Comparison of ENCODE assay signal across 19 cellular contexts in the genomic region with DNA sequence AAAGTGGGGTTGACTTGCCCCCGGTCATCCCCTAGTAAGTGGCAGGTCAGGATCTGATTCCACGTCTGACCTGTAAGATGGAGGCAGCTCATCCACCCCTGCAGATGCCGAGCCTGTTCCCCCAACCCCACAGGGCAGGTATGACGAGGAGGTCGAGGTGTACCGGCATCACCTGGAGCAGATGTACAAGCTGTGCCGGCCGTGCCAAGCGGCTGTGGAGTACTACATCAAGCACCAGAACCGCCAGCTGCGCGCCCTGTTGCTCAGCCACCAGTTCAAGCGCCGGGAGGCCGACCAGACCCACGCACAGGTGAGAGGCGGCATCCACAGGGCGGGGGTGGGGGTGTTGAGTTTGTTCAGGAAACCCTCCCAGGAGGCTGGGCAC. TPM values are rescaled to one million over a fixed set of nuclear protein-coding genes. Genes with fewer than 3 reads are reported as not detected.
DNase-seq lines count a peak whose midpoint lies in the region; ATAC-seq and TF ChIP-seq lines count a peak whose summit lies in the region.
"Had no signal": no experiment of that assay in that cellular context is flagged by ENCODE, and none has a peak within 500 bp of the region (broad histone marks: within the 10 kb centered on the region; RNA-seq: fewer than 3 reads in every experiment).

No MANE protein-coding gene starts in this region.

- H3K27me3 ChIP-seq in IMR-90 (ENCODE audit: control insufficient read depth, insufficient read depth, low read length) (no peaks in the 10 kb centered on the region), neuronal stem cell (ENCODE audit: control insufficient read depth in 3 of 3, insufficient read depth in 3 of 3, low read depth in 1 of 3, low read length in 3 of 3) (no peaks in the 10 kb centered on the region)

- TF ChIP-seq CTCF in natural killer cell (IDR thresholded peaks at IDR 0.05): no peak
- TF ChIP-seq CTCF in IMR-90 (conservative IDR thresholded peaks at IDR 0.05; ENCODE audit: low read depth, low read length): no peak
- no peak for TF ChIP-seq CTCF in GM20000 (IDR thresholded peaks at IDR 0.05; ENCODE audit: extremely low read depth, missing control alignments)

- no peak overlapping the region for H3K4me3 ChIP-seq in IMR-90 (ENCODE audit: insufficient read depth, low read depth, low read length)
- H3K4me3 ChIP-seq in neuronal stem cell (ENCODE audit: low read length in 2 of 2): no peak overlapping the region

- H2AK5ac ChIP-seq in IMR-90 (ENCODE audit: low read depth, low read length) (no peak overlapping the region), neuronal stem cell (ENCODE audit: low read depth, low read length) (no peak overlapping the region)

- H3K4ac ChIP-seq in IMR-90 (ENCODE audit: low read depth, low read length) (no peak overlapping the region), neuronal stem cell (ENCODE audit: low read length) (no peak overlapping the region)

- no peak overlapping the region for H3K56ac ChIP-seq in IMR-90 (ENCODE audit: extremely low read depth, insufficient read depth, low read length)

- H2BK120ac ChIP-seq in IMR-90 (ENCODE audit: low read depth, low read length) (no peak overlapping the region), neuronal stem cell (ENCODE audit: low read depth, low read length) (no peak overlapping the region)

- no peaks in the 10 kb centered on the region for H3K9me3 ChIP-seq in IMR-90 (ENCODE audit: control insufficient read depth, insufficient read depth, low read length)
- H3K9me3 ChIP-seq in neuronal stem cell (replicated peaks in 1 of 2; ENCODE audit: control insufficient read depth in 2 of 2, insufficient read depth in 1 of 2, low read depth in 1 of 2, low read length in 2 of 2): no peaks in the 10 kb centered on the region
- H3K9me3 ChIP-seq: Caco-2 had no signal

- H3K27ac ChIP-seq in IMR-90 (ENCODE audit: insufficient read depth, low read length): no peak overlapping the region
- H3K27ac ChIP-seq in neuronal stem cell (replicated peaks; ENCODE audit: low read length): no peak overlapping the region
- H3K27ac ChIP-seq: C4-2B, HL-60 had no signal

- H3K4me3 Mint-ChIP-seq in natural killer cell treated with Interleukin-12 subunit alpha and Interleukin-12 subunit beta and Interleukin-15 and Interleukin-18, amount 100 ng/mL, for 72 hours: no peak overlapping the region
- H3K4me3 Mint-ChIP-seq in natural killer cell: no peak overlapping the region
- H3K4me3 Mint-ChIP-seq: CD4-positive, alpha-beta T cell; H9; IgD-negative memory B cell had no signal

- no peaks in the 10 kb centered on the region for H3K27me3 Mint-ChIP-seq in natural killer cell treated with Interleukin-12 subunit alpha and Interleukin-12 subunit beta and Interleukin-15 and Interleukin-18, amount 100 ng/mL, for 72 hours
- H3K27me3 Mint-ChIP-seq in natural killer cell (ENCODE audit: low read depth in 2 of 2): no peaks in the 10 kb centered on the region
- H3K27me3 Mint-ChIP-seq: CD4-positive, alpha-beta T cell; IgD-negative memory B cell had no signal

- POLR2A ChIA-PET in IMR-90 (lab: Charles Lee; ENCODE audit: unreplicated experiment): no interaction called here

- BruUV-seq in IMR-90 (replicated peaks; lab: Mats Ljungman, UMichigan): no TSS peak

- DNase-seq in natural killer cell treated with Interleukin-12 subunit alpha and Interleukin-12 subunit beta and Interleukin-15 and Interleukin-18, amount 100 ng/mL, for 72 hours (ENCODE audit: low spot score): peak; percentile 56
- DNase-seq in natural killer cell (no peak), IMR-90 (no peak), neuronal stem cell (ENCODE audit: low spot score) (no peak), GM20000 (ENCODE audit: low spot score) (no peak)
- no peak for DNase-seq in activated CD4-positive, alpha-beta T cell treated with anti-CD3 and anti-CD28 coated beads, Interleukin-2, amount 50 U/mL, for 1 hour
- DNase-seq: AML-193; Caco-2; CD4-positive, alpha-beta T cell; DMS153; DMS79; GDM1; GOT3; H9; KG1 had no signal

- CTCF ChIA-PET in IMR-90 (lab: Yijun Ruan, JAX): no interaction called here

- H4K91ac ChIP-seq in IMR-90 (ENCODE audit: insufficient read depth, low read depth, low read length): no peak overlapping the region
- H4K91ac ChIP-seq in neuronal stem cell (ENCODE audit: low read depth, low read length, poor library complexity): no peak overlapping the region

- no peaks in the 10 kb centered on the region for H3K9me3 Mint-ChIP-seq in natural killer cell treated with Interleukin-12 subunit alpha and Interleukin-12 subunit beta and Interleukin-15 and Interleukin-18, amount 100 ng/mL, for 72 hours
- H3K9me3 Mint-ChIP-seq in natural killer cell: no peaks in the 10 kb centered on the region
- H3K9me3 Mint-ChIP-seq: CD4-positive, alpha-beta T cell; H9; IgD-negative memory B cell had no signal

- H4K5ac ChIP-seq in IMR-90 (ENCODE audit: low read depth, low read length): no peak overlapping the region

- H2BK5ac ChIP-seq in IMR-90 (ENCODE audit: low read depth, low read length, poor library complexity, severe bottlenecking): no peak overlapping the region
- H2BK5ac ChIP-seq in neuronal stem cell (ENCODE audit: low read length): no peak overlapping the region

- no peak overlapping the region for H2BK20ac ChIP-seq in IMR-90 (ENCODE audit: low read depth, low read length)

- H2BK15ac ChIP-seq in IMR-90 (ENCODE audit: low read depth, low read length) (no peak overlapping the region), neuronal stem cell (ENCODE audit: low read length) (no peak overlapping the region)

- no peak overlapping the region for H2BK12ac ChIP-seq in neuronal stem cell (ENCODE audit: low read length)

- no peak overlapping the region for H3K27ac Mint-ChIP-seq in natural killer cell treated with Interleukin-12 subunit alpha and Interleukin-12 subunit beta and Interleukin-15 and Interleukin-18, amount 100 ng/mL, for 72 hours
- H3K27ac Mint-ChIP-seq in natural killer cell: no peak overlapping the region
- H3K27ac Mint-ChIP-seq: CD4-positive, alpha-beta T cell; IgD-negative memory B cell had no signal

- H3K14ac ChIP-seq in IMR-90 (replicated peaks; ENCODE audit: low read depth, low read length) (no peak overlapping the region), neuronal stem cell (ENCODE audit: low read length) (no peak overlapping the region)

- intact Hi-C loops in natural killer cell (cut with micrococcal nuclease): no loop called here
- intact Hi-C loops in IMR-90 (cut with micrococcal nuclease): no loop called here

- H4K8ac ChIP-seq in IMR-90 (ENCODE audit: low read depth in 2 of 2, low read length in 2 of 2): no peak overlapping the region
- no peak overlapping the region for H4K8ac ChIP-seq in neuronal stem cell (ENCODE audit: low read depth, low read length)

- in situ Hi-C loops in IMR-90 (cut with MboI; ENCODE audit: low sequenced_read_pairs): no loop called here

- H3K4me1 ChIP-seq in IMR-90 (ENCODE audit: control insufficient read depth, insufficient read depth, low read length) (peaks cover 6% of the 10 kb centered on the region), neuronal stem cell (ENCODE audit: control insufficient read depth in 2 of 2, insufficient read depth in 1 of 2, low read depth in 1 of 2, low read length in 2 of 2) (peaks cover 12 to 17% of the 10 kb centered on the region in 2 donors)
- H3K4me1 ChIP-seq: Caco-2 had no signal

- H4K20me1 ChIP-seq in IMR-90 (ENCODE audit: insufficient read depth, low read length): peaks cover 27% of the 10 kb centered on the region

- H3K4me1 Mint-ChIP-seq in natural killer cell treated with Interleukin-12 subunit alpha and Interleukin-12 subunit beta and Interleukin-15 and Interleukin-18, amount 100 ng/mL, for 72 hours (ENCODE audit: low read depth in 2 of 2): peaks cover 0 to 3% of the 10 kb centered on the region in 2 donors
- H3K4me1 Mint-ChIP-seq in natural killer cell: peaks cover 0 to 4% of the 10 kb centered on the region in 2 donors

- H3K23ac ChIP-seq in IMR-90 (ENCODE audit: low read depth, low read length) (no peak overlapping the region), neuronal stem cell (ENCODE audit: low read depth, low read length, poor library complexity) (peak overlapping the region; percentile 10)

- TF ChIP-seq POLR2A in IMR-90 (IDR thresholded peaks at IDR 0.05; ENCODE audit: low read depth, low read length): no peak

- no peak for TF ChIP-seq RAD21 in IMR-90 (IDR thresholded peaks at IDR 0.05; ENCODE audit: low read length)

- dilution Hi-C loops in IMR-90 (cut with HindIII; ENCODE audit: low sequenced_read_pairs, unreplicated experiment): no loop called here

- peaks cover 4% of the 10 kb centered on the region; the same call in 1 of the 2 replicates for H3K9me1 ChIP-seq in IMR-90 (ENCODE audit: insufficient read depth, low read length)

- H3K18ac ChIP-seq in IMR-90 (ENCODE audit: low read depth, low read length) (no peak overlapping the region), neuronal stem cell (ENCODE audit: low read length) (no peak overlapping the region)

- 95% methylated on average over 16 of the region's 18 CpGs; no CpG with 5 or more reads in 1 of the 2 experiments for WGBS in IMR-90 (ENCODE audit: extremely low coverage in 2 of 2, insufficient read length in 1 of 2), 2 experiments
- WGBS in neuronal stem cell (ENCODE audit: extremely low coverage in 2 of 2, insufficient read length in 2 of 2, insufficient replicate concordance in 1 of 2), 2 donors: no CpG with 5 or more reads among the region's 18 CpGs

- H3K9ac ChIP-seq in IMR-90 (ENCODE audit: low read depth, low read length) (no peak overlapping the region), neuronal stem cell (ENCODE audit: low read depth, low read length, poor library complexity) (no peak overlapping the region)

- ATAC-seq in natural killer cell treated with Interleukin-12 subunit alpha and Interleukin-12 subunit beta and Interleukin-15 and Interleukin-18, amount 100 ng/mL, for 72 hours: no peak
- no peak for ATAC-seq in natural killer cell
- ATAC-seq in IMR-90 (ENCODE audit: low read depth): no peak
- ATAC-seq in HG03520 (IDR thresholded peaks at IDR 0.05; ENCODE audit: unreplicated experiment): no peak

- H2AFZ ChIP-seq in IMR-90 (replicated peaks; ENCODE audit: low read length, poor library complexity) (peak overlapping the region; percentile 23), neuronal stem cell (ENCODE audit: low read length) (no peak overlapping the region)

- no peak overlapping the region for H2AK9ac ChIP-seq in IMR-90 (replicated peaks; ENCODE audit: low read depth, low read length, poor library complexity)

- peaks cover 8 to 37% of the 10 kb centered on the region in 2 experiments for H3K79me1 ChIP-seq in IMR-90 (ENCODE audit: low read depth in 1 of 2, low read length in 2 of 2)
- peaks cover 35% of the 10 kb centered on the region for H3K79me1 ChIP-seq in neuronal stem cell (ENCODE audit: low read depth, low read length)

- no peak overlapping the region for H3K4me2 ChIP-seq in IMR-90 (ENCODE audit: low read depth, low read length)
- H3K4me2 ChIP-seq in neuronal stem cell (ENCODE audit: insufficient read depth, low read length, poor library complexity, severe bottlenecking): no peak overlapping the region

- peaks cover 24% of the 10 kb centered on the region; the same call in 1 of the 2 replicates for H3K36me3 ChIP-seq in IMR-90 (ENCODE audit: control insufficient read depth, insufficient read depth, low read length)
- peaks cover 42 to 64% of the 10 kb centered on the region in 2 donors for H3K36me3 ChIP-seq in neuronal stem cell (replicated peaks in 1 of 2; ENCODE audit: control insufficient read depth in 2 of 2, insufficient read depth in 2 of 2, low read length in 2 of 2)

- H3K36me3 Mint-ChIP-seq in natural killer cell treated with Interleukin-12 subunit alpha and Interleukin-12 subunit beta and Interleukin-15 and Interleukin-18, amount 100 ng/mL, for 72 hours: no peaks in the 10 kb centered on the region
- no peaks in the 10 kb centered on the region for H3K36me3 Mint-ChIP-seq in natural killer cell
- H3K36me3 Mint-ChIP-seq: IgD-negative memory B cell had no signal

RNA-seq across cellular contexts. Expression of a gene that starts 9.6 kb away (rescaled TPM):
- 10 to 100 TPM; 16.5 to 51.0 TPM for total RNA-seq in natural killer cell treated with Interleukin-12 subunit alpha and Interleukin-12 subunit beta and Interleukin-15 and Interleukin-18, amount 100 ng/mL, for 72 hours
- total RNA-seq in natural killer cell (10 to 100 TPM in 1 of 3 donors, 1 to 10 TPM in 2; 7.3 to 10.2 (median 8.8) TPM), IMR-90 (2012; rRNA removed) (1.3 and 1.9 TPM in 2 replicates)
- polyA plus RNA-seq in IMR-90 (2012; rRNA removed): 8.7 and 9.4 TPM in 2 replicates
- 5.6 and 9.3 TPM in 2 replicates for polyA plus RNA-seq in IMR-90 (2012; cell fraction: cytosol; rRNA removed)
- polyA plus RNA-seq in IMR-90 (2012; cell fraction: nucleus; rRNA removed; ENCODE audit: low replicate concordance): 11.7 and 31.4 TPM in 2 replicates
- 14.4 TPM for polyA plus RNA-seq in neuronal stem cell (2013, experiment 1 of 2)
- polyA plus RNA-seq in neuronal stem cell (2013, experiment 2 of 2): 13.9 TPM

RNA-seq across cellular contexts. Expression of a gene that starts 53.2 kb away (rescaled TPM):
- total RNA-seq in natural killer cell treated with Interleukin-12 subunit alpha and Interleukin-12 subunit beta and Interleukin-15 and Interleukin-18, amount 100 ng/mL, for 72 hours: 100 to 1,000 TPM; 273 to 444 TPM
- total RNA-seq in natural killer cell: 100 to 1,000 TPM; 171 to 240 (median 198) TPM
- 5.0 and 5.6 TPM in 2 replicates for total RNA-seq in IMR-90 (2012; rRNA removed)
- polyA plus RNA-seq in IMR-90 (2012; rRNA removed): 12.1 and 13.6 TPM in 2 replicates
- polyA plus RNA-seq in IMR-90 (2012; cell fraction: cytosol; rRNA removed): 9.1 and 12.9 TPM in 2 replicates
- 34.1 and 56.0 TPM in 2 replicates for polyA plus RNA-seq in IMR-90 (2012; cell fraction: nucleus; rRNA removed; ENCODE audit: low replicate concordance)
- 5.9 TPM for polyA plus RNA-seq in neuronal stem cell (2013, experiment 1 of 2)
- polyA plus RNA-seq in neuronal stem cell (2013, experiment 2 of 2): 6.2 TPM

RNA-seq across cellular contexts. Expression of a gene that starts 59.0 kb away (rescaled TPM):
- 10 to 100 TPM in 1 of 2 donors, 1 to 10 TPM in 1; 7.1 to 13.6 TPM for total RNA-seq in natural killer cell treated with Interleukin-12 subunit alpha and Interleukin-12 subunit beta and Interleukin-15 and Interleukin-18, amount 100 ng/mL, for 72 hours
- 1 to 10 TPM; 7.0 to 9.0 (median 7.6) TPM for total RNA-seq in natural killer cell
- 3.0 and 3.6 TPM in 2 replicates for total RNA-seq in IMR-90 (2012; rRNA removed)
- 2.5 and 2.7 TPM in 2 replicates for polyA plus RNA-seq in IMR-90 (2012; rRNA removed)
- 1.5 and 1.6 TPM in 2 replicates for polyA plus RNA-seq in IMR-90 (2012; cell fraction: cytosol; rRNA removed)
- 0.97 and 1.9 TPM in 2 replicates for polyA plus RNA-seq in IMR-90 (2012; cell fraction: nucleus; rRNA removed; ENCODE audit: low replicate concordance)
- 14.0 TPM for polyA plus RNA-seq in neuronal stem cell (2013, experiment 1 of 2)
- 13.7 TPM for polyA plus RNA-seq in neuronal stem cell (2013, experiment 2 of 2)

Comparison
In these comparisons a context has a peak if more than half of its experiments do, and no peak if none do; other contexts are left out.
1. RNA of a gene that starts 53.2 kb away (total RNA-seq): 273 to 444 TPM in natural killer cell treated with Interleukin-12 subunit alpha and Interleukin-12 subunit beta and Interleukin-15 and Interleukin-18, amount 100 ng/mL, for 72 hours and 171 to 240 TPM in natural killer cell; 5.0 to 5.6 TPM in IMR-90; every median in the first group is over 10 times any median in the second.